16 cellular contexts compared by ENCODE assay signal in genomic region chr5:40360685-40361084, GRCh38.
DNase-seq lines count a peak whose midpoint lies in the region; ATAC-seq and TF ChIP-seq lines count a peak whose summit lies in the region.
"Had no signal": no experiment of that assay in that cellular context is flagged by ENCODE, and none has a peak within 500 bp of the region (broad histone marks: within the 10 kb centered on the region; RNA-seq: fewer than 3 reads in every experiment).

No MANE protein-coding gene starts in this region.

- H3K27me3 ChIP-seq in GM23338 (ENCODE audit: insufficient read depth), result no peaks in the 10 kb centered on the region
- H3K27me3 ChIP-seq: BE2C, Peyer's patch had no signal

- no peaks in the 10 kb centered on the region for H3K4me1 ChIP-seq in GM23338 (ENCODE audit: insufficient read depth)
- H3K4me1 ChIP-seq: BE2C had no signal

- DNase-seq in GM23338 (ENCODE audit: low spot score), result no peak
- DNase-seq in central memory CD8-positive, alpha-beta T cell (ENCODE audit: low spot score in 2 of 2), result no peak
- no peak for DNase-seq in natural killer cell
- no peak for DNase-seq in NCI-H1417 (lab: John Stamatoyannopoulos, UW)
- DNase-seq in D341Med (ENCODE audit: low spot score), result no peak
- DNase-seq in activated CD4-positive, alpha-beta T cell treated with anti-CD3 and anti-CD28 coated beads, Interleukin-2, amount 10 ng/mL, durations not matched to agents 7 days and 5 days, result no peak
- no peak for DNase-seq in NCI-H187 (lab: John Stamatoyannopoulos, UW)
- DNase-seq: BE2C, DMS 273 treated with DMSO at 0.1 percent for 48 hours, HFFc6, KG1, NCI-H2227 treated with DMSO at 0.1 percent for 48 hours, NCI-H524, Peyer's patch had no signal

- H3K27me3 Mint-ChIP-seq in GM23338 (ENCODE audit: insufficient read depth, low read depth, poor library complexity) (no peaks in the 10 kb centered on the region), natural killer cell (ENCODE audit: low read depth in 2 of 2) (no peaks in the 10 kb centered on the region)
- H3K27me3 Mint-ChIP-seq in central memory CD8-positive, alpha-beta T cell, result no peaks in the 10 kb centered on the region
- H3K27me3 Mint-ChIP-seq in activated CD4-positive, alpha-beta T cell treated with anti-CD3 and anti-CD28 coated beads, Interleukin-2, amount 10 ng/mL, durations not matched to agents 7 days and 5 days, result no peaks in the 10 kb centered on the region

- no peaks in the 10 kb centered on the region for H3F3A ChIP-seq in GM23338 (replicated peaks; ENCODE audit: low read depth)

- intact Hi-C loops in natural killer cell (cut with micrococcal nuclease), result loop anchor here (1.0 to 5.0 kb wide), 6 partner anchors 18 to 320 kb away; no protein-coding TSS in a partner anchor

- no peak overlapping the region for H3K4me3 Mint-ChIP-seq in GM23338
- peak overlapping the region; percentile 16 for H3K4me3 Mint-ChIP-seq in central memory CD8-positive, alpha-beta T cell
- H3K4me3 Mint-ChIP-seq in natural killer cell, result peak overlapping the region; percentile 87
- H3K4me3 Mint-ChIP-seq in activated CD4-positive, alpha-beta T cell treated with anti-CD3 and anti-CD28 coated beads, Interleukin-2, amount 10 ng/mL, durations not matched to agents 7 days and 5 days, result no peak overlapping the region
- H3K4me3 Mint-ChIP-seq: HFFc6 had no signal

- H2AFZ ChIP-seq in GM23338, result 0 out of 2 replicates have a peak overlapping the region, but pooled peaks have one; percentile 24

- CTCF ChIA-PET in activated CD4-positive, alpha-beta T cell treated with anti-CD3 and anti-CD28 coated beads, Interleukin-2, amount 10 ng/mL, durations not matched to agents 7 days and 5 days (lab: Charles Lee), result no interaction called here

- H4K20me1 ChIP-seq in GM23338 (replicated peaks; ENCODE audit: insufficient read depth), result no peaks in the 10 kb centered on the region

- H3K9me2 ChIP-seq in GM23338 (ENCODE audit: insufficient read depth), result no peaks in the 10 kb centered on the region

- POLR2A ChIA-PET in activated CD4-positive, alpha-beta T cell treated with anti-CD3 and anti-CD28 coated beads, Interleukin-2, amount 10 ng/mL, durations not matched to agents 7 days and 5 days (lab: Charles Lee), result no interaction called here

- H3K4me2 ChIP-seq in GM23338, result no peak overlapping the region

- H3K36me3 Mint-ChIP-seq in GM23338 (ENCODE audit: low read depth) (no peaks in the 10 kb centered on the region), natural killer cell (peaks cover 10% of the 10 kb centered on the region)
- H3K36me3 Mint-ChIP-seq in central memory CD8-positive, alpha-beta T cell (ENCODE audit: insufficient read depth), result peaks cover 2% of the 10 kb centered on the region
- H3K36me3 Mint-ChIP-seq in activated CD4-positive, alpha-beta T cell treated with anti-CD3 and anti-CD28 coated beads, Interleukin-2, amount 10 ng/mL, durations not matched to agents 7 days and 5 days (ENCODE audit: low read depth), result peaks cover 3% of the 10 kb centered on the region

- no peaks in the 10 kb centered on the region for H3K36me3 ChIP-seq in GM23338 (ENCODE audit: insufficient read depth)
- H3K36me3 ChIP-seq: BE2C, Peyer's patch had no signal

- ATAC-seq in GM23338 (no peak), natural killer cell (no peak)
- ATAC-seq in central memory CD8-positive, alpha-beta T cell (replicated peaks; ENCODE audit: extremely low read depth, poor library complexity, severe bottlenecking), result no peak
- ATAC-seq: Right ventricle myocardium inferior had no signal

- H3K9me3 Mint-ChIP-seq in GM23338 (no peaks in the 10 kb centered on the region), natural killer cell (peaks cover 3 to 4% of the 10 kb centered on the region in 2 donors)
- H3K9me3 Mint-ChIP-seq in central memory CD8-positive, alpha-beta T cell, result no peaks in the 10 kb centered on the region
- H3K9me3 Mint-ChIP-seq in activated CD4-positive, alpha-beta T cell treated with anti-CD3 and anti-CD28 coated beads, Interleukin-2, amount 10 ng/mL, durations not matched to agents 7 days and 5 days, result peaks cover 15% of the 10 kb centered on the region

- TF ChIP-seq CTCF in GM23338 (conservative IDR thresholded peaks at IDR 0.05; ENCODE audit: low read depth in 2 of 2) (no peak), natural killer cell (IDR thresholded peaks at IDR 0.05) (no peak)

- H3K4me1 Mint-ChIP-seq in GM23338, result no peaks in the 10 kb centered on the region
- H3K4me1 Mint-ChIP-seq in central memory CD8-positive, alpha-beta T cell, result peaks cover 25% of the 10 kb centered on the region
- peaks cover 71 to 76% of the 10 kb centered on the region in 2 donors for H3K4me1 Mint-ChIP-seq in natural killer cell
- peaks cover 15% of the 10 kb centered on the region for H3K4me1 Mint-ChIP-seq in activated CD4-positive, alpha-beta T cell treated with anti-CD3 and anti-CD28 coated beads, Interleukin-2, amount 10 ng/mL, durations not matched to agents 7 days and 5 days

- no peaks in the 10 kb centered on the region for H3K79me2 ChIP-seq in GM23338 (replicated peaks; ENCODE audit: insufficient read depth)

- no peak overlapping the region for H3K27ac ChIP-seq in GM23338 (ENCODE audit: low read depth)
- H3K27ac ChIP-seq: Peyer's patch, SK-N-MC had no signal

- H3K4me3 ChIP-seq in GM23338, result no peak overlapping the region
- H3K4me3 ChIP-seq: Peyer's patch, SK-N-MC had no signal

- H3K27ac Mint-ChIP-seq in GM23338 (no peak overlapping the region), natural killer cell (peak overlapping the region; percentile 71 to 90)
- peak overlapping the region; percentile 80 for H3K27ac Mint-ChIP-seq in central memory CD8-positive, alpha-beta T cell (ENCODE audit: low read depth)
- no peak overlapping the region for H3K27ac Mint-ChIP-seq in activated CD4-positive, alpha-beta T cell treated with anti-CD3 and anti-CD28 coated beads, Interleukin-2, amount 10 ng/mL, durations not matched to agents 7 days and 5 days
- H3K27ac Mint-ChIP-seq: HFFc6 had no signal

TF ChIP-seq in GM23338, 12 proteins besides CTCF, POLR2A, EP300 and RAD21 (continues in another document):
- TF ChIP-seq ZNF331 (CRISPR knock-in tag; IDR thresholded peaks at IDR 0.05; ENCODE audit: low read depth) (no peak), JUNB (IDR thresholded peaks at IDR 0.05; ENCODE audit: unreplicated experiment) (no peak), STAT1 (IDR thresholded peaks at IDR 0.05; ENCODE audit: unreplicated experiment) (no peak)
- TF ChIP-seq, protein P1, sequence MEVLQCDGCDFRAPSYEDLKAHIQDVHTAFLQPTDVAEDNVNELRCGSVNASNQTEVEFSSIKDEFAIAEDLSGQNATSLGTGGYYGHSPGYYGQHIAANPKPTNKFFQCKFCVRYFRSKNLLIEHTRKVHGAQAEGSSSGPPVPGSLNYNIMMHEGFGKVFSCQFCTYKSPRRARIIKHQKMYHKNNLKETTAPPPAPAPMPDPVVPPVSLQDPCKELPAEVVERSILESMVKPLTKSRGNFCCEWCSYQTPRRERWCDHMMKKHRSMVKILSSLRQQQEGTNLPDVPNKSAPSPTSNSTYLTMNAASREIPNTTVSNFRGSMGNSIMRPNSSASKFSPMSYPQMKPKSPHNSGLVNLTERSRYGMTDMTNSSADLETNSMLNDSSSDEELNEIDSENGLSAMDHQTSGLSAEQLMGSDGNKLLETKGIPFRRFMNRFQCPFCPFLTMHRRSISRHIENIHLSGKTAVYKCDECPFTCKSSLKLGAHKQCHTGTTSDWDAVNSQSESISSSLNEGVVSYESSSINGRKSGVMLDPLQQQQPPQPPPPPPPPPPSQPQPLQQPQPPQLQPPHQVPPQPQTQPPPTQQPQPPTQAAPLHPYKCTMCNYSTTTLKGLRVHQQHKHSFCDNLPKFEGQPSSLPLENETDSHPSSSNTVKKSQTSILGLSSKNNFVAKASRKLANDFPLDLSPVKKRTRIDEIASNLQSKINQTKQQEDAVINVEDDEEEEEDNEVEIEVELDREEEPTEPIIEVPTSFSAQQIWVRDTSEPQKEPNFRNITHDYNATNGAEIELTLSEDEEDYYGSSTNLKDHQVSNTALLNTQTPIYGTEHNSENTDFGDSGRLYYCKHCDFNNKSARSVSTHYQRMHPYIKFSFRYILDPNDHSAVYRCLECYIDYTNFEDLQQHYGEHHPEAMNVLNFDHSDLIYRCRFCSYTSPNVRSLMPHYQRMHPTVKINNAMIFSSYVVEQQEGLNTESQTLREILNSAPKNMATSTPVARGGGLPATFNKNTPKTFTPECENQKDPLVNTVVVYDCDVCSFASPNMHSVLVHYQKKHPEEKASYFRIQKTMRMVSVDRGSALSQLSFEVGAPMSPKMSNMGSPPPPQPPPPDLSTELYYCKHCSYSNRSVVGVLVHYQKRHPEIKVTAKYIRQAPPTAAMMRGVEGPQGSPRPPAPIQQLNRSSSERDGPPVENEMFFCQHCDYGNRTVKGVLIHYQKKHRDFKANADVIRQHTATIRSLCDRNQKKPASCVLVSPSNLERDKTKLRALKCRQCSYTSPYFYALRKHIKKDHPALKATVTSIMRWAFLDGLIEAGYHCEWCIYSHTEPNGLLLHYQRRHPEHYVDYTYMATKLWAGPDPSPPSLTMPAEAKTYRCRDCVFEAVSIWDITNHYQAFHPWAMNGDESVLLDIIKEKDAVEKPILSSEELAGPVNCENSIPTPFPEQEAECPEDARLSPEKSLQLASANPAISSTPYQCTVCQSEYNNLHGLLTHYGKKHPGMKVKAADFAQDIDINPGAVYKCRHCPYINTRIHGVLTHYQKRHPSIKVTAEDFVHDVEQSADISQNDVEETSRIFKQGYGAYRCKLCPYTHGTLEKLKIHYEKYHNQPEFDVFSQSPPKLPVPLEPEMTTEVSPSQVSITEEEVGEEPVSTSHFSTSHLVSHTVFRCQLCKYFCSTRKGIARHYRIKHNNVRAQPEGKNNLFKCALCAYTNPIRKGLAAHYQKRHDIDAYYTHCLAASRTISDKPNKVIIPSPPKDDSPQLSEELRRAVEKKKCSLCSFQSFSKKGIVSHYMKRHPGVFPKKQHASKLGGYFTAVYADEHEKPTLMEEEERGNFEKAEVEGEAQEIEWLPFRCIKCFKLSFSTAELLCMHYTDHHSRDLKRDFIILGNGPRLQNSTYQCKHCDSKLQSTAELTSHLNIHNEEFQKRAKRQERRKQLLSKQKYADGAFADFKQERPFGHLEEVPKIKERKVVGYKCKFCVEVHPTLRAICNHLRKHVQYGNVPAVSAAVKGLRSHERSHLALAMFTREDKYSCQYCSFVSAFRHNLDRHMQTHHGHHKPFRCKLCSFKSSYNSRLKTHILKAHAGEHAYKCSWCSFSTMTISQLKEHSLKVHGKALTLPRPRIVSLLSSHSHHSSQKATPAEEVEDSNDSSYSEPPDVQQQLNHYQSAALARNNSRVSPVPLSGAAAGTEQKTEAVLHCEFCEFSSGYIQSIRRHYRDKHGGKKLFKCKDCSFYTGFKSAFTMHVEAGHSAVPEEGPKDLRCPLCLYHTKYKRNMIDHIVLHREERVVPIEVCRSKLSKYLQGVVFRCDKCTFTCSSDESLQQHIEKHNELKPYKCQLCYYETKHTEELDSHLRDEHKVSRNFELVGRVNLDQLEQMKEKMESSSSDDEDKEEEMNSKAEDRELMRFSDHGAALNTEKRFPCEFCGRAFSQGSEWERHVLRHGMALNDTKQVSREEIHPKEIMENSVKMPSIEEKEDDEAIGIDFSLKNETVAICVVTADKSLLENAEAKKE (CRISPR knock-in tag; IDR thresholded peaks at IDR 0.05), result no peak

Comparison
In these comparisons a context has a peak if more than half of its experiments do, and no peak if none do; other contexts are left out.
1. H3K27ac Mint-ChIP-seq: peak in central memory CD8-positive, alpha-beta T cell (single experiment) and natural killer cell (2 of 2); none in GM23338 (single experiment) and activated CD4-positive, alpha-beta T cell treated with anti-CD3 and anti-CD28 coated beads, Interleukin-2, amount 10 ng/mL, durations not matched to agents 7 days and 5 days (single experiment).
2. H3K4me3 Mint-ChIP-seq: peak in central memory CD8-positive, alpha-beta T cell (single experiment) and natural killer cell (single experiment); none in GM23338 (single experiment) and activated CD4-positive, alpha-beta T cell treated with anti-CD3 and anti-CD28 coated beads, Interleukin-2, amount 10 ng/mL, durations not matched to agents 7 days and 5 days (single experiment).